Comparison of ENCODE assay signal across 8 cellular contexts in the genomic region with DNA sequence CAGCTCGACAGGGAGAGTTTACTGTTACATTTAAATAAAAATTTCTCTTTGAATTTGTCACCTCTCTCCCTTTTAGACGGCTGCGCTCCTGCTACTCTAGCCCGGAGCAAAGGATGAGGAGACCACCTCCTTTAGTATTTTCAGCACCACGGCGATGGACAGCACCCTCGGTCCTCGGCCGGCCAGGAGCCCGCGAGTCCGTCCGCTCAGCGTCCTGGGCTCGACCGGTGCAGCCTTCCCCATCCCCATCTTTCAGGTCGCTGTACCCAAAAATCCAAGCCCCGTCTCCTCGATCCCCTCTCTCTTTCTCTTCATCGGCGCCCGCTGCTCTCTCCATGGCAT. TPM values are rescaled to one million over a fixed set of nuclear protein-coding genes. Genes with fewer than 3 reads are reported as not detected.
DNase-seq lines count a peak whose midpoint lies in the region; ATAC-seq, FAIRE-seq and TF ChIP-seq lines count a peak whose summit lies in the region.
"Had no signal": no experiment of that assay in that cellular context is flagged by ENCODE, and none has a peak within 500 bp of the region (broad histone marks: within the 10 kb centered on the region; RNA-seq: fewer than 3 reads in every experiment).

No MANE protein-coding gene starts in this region.

- DNase-seq in HuH-7.5 (ENCODE audit: low spot score) (peak; percentile 48), K562 (ENCODE audit: extremely low read depth in 1 of 4, low spot score in 3 of 4) (peak; percentile 41 to 52 (median 50)), GM10248 (ENCODE audit: extremely low spot score) (no peak)
- peak; percentile 33 for DNase-seq in stimulated activated CD8-positive, alpha-beta memory T cell treated with anti-CD3 and anti-CD28 coated beads, Interleukin-4, amount 100 ng/mL, for 48 hours

- no peak for TF ChIP-seq CTCF in K562 (IDR thresholded peaks at IDR 0.05 in 2 of 3, conservative IDR thresholded peaks at IDR 0.05 in 1 of 3; ENCODE audit: insufficient read depth in 2 of 3, low read depth in 1 of 3, low read length in 3 of 3)
- no peak for TF ChIP-seq CTCF in GM10248 (IDR thresholded peaks at IDR 0.05; ENCODE audit: control extremely low read depth, extremely low read depth, low read depth, missing control alignments)

- H3K9me3 ChIP-seq in K562 (replicated peaks; ENCODE audit: control insufficient read depth, insufficient read depth, low read depth, low read length) (no peaks in the 10 kb centered on the region), iPS-15b (ENCODE audit: control insufficient read depth, insufficient read depth, low read length) (no peaks in the 10 kb centered on the region)

- no peaks in the 10 kb centered on the region for H3K36me3 ChIP-seq in K562 (ENCODE audit: control insufficient read depth, insufficient read depth, low read length)
- no peaks in the 10 kb centered on the region for H3K36me3 ChIP-seq in iPS-15b (ENCODE audit: control insufficient read depth, insufficient read depth, low read length)

- no peak for TF ChIP-seq EP300 in K562 (IDR thresholded peaks at IDR 0.05; ENCODE audit: low read length)

- 6% methylated on average over 19 of the region's 22 CpGs for WGBS in K562 (ENCODE audit: insufficient coverage, low coverage, missing lambda C conversion rate)

- H3K4me1 ChIP-seq in K562 (replicated peaks in 1 of 2; ENCODE audit: control insufficient read depth in 2 of 2, insufficient read depth in 2 of 2, low read length in 2 of 2) (peaks cover 0 to 5% of the 10 kb centered on the region in 2 experiments; a peak in 1 of 5 replicates), iPS-15b (ENCODE audit: control insufficient read depth, insufficient read depth, low read length) (peaks cover 3% of the 10 kb centered on the region)

- H3K27ac ChIP-seq in K562 (ENCODE audit: extremely low read depth, low read depth, low read length), result no peak overlapping the region

- intact Hi-C loops in K562 (cut with micrococcal nuclease), result no loop called here

- CTCF ChIA-PET in K562 (lab: Yijun Ruan, JAX; ENCODE audit: low intra/inter-chr PET ratio) (no interaction called here), GM10248 (lab: Yijun Ruan, JAX) (no interaction called here)

- H3K4me3 ChIP-seq in K562 (no peak overlapping the region), iPS-15b (ENCODE audit: low read depth, low read length) (peak overlapping the region; percentile 86)

- in situ Hi-C loops in K562 (cut with MboI), result no loop called here

- no TSS peak for BruUV-seq in K562 (replicated peaks; lab: Mats Ljungman, UMichigan)

- H2AFZ ChIP-seq in K562 (ENCODE audit: low read depth, low read length), result no peak overlapping the region

- H3K9ac ChIP-seq in K562 (ENCODE audit: insufficient read depth in 1 of 2, low read depth in 2 of 2, low read length in 2 of 2) (no peak overlapping the region), iPS-15b (ENCODE audit: low read depth, low read length) (no peak overlapping the region)

- ATAC-seq in K562 (peak; percentile 84), HG03175 (IDR thresholded peaks at IDR 0.05; ENCODE audit: unreplicated experiment) (no peak), HG02623 (IDR thresholded peaks at IDR 0.05; ENCODE audit: unreplicated experiment) (no peak)
- ATAC-seq: naive thymus-derived CD8-positive, alpha-beta T cell had no signal

- TF ChIP-seq RAD21 in K562 (CRISPR knock-in tag; conservative IDR thresholded peaks at IDR 0.05 in 1 of 2, IDR thresholded peaks at IDR 0.05 in 1 of 2), result no peak

- no peaks in the 10 kb centered on the region for H4K20me1 ChIP-seq in K562 (replicated peaks; ENCODE audit: control insufficient read depth, insufficient read depth, low read length)

- H3K4me2 ChIP-seq in K562 (ENCODE audit: insufficient read depth, low read length), result no peak overlapping the region

- H3K9me1 ChIP-seq in K562 (ENCODE audit: control insufficient read depth, insufficient read depth, low read length), result no peaks in the 10 kb centered on the region

- peaks cover 4 to 21% of the 10 kb centered on the region in 2 experiments; a peak in 2 of 5 replicates for H3K27me3 ChIP-seq in K562 (ENCODE audit: control insufficient read depth in 2 of 2, insufficient read depth in 2 of 2, low read length in 2 of 2)
- peaks cover 79% of the 10 kb centered on the region for H3K27me3 ChIP-seq in iPS-15b (ENCODE audit: control insufficient read depth, insufficient read depth, low read length)

- H3K79me2 ChIP-seq in K562 (ENCODE audit: control insufficient read depth, insufficient read depth, low read length), result no peaks in the 10 kb centered on the region

- FAIRE-seq in K562 (lab: Jason Lieb, UNC), result no peak

- POLR2A ChIA-PET in K562 (lab: Yijun Ruan, JAX), result no interaction called here
- POLR2A ChIA-PET in GM10248 (lab: Yijun Ruan, JAX), result no interaction called here

- TF ChIP-seq POLR2A in K562 (conservative IDR thresholded peaks at IDR 0.05), result no peak

TF ChIP-seq in K562, 482 proteins besides CTCF, POLR2A, EP300 and RAD21:
- TF ChIP-seq NELFE (IDR thresholded peaks at IDR 0.05; ENCODE audit: insufficient read depth, insufficient read length) (no peak), NFXL1 (CRISPR knock-in tag; IDR thresholded peaks at IDR 0.05) (no peak), EHMT2 (IDR thresholded peaks at IDR 0.05) (peak; percentile 87), MIER1 (IDR thresholded peaks at IDR 0.05; ENCODE audit: low read depth) (peak; percentile 82)
- TF ChIP-seq, protein P1, sequence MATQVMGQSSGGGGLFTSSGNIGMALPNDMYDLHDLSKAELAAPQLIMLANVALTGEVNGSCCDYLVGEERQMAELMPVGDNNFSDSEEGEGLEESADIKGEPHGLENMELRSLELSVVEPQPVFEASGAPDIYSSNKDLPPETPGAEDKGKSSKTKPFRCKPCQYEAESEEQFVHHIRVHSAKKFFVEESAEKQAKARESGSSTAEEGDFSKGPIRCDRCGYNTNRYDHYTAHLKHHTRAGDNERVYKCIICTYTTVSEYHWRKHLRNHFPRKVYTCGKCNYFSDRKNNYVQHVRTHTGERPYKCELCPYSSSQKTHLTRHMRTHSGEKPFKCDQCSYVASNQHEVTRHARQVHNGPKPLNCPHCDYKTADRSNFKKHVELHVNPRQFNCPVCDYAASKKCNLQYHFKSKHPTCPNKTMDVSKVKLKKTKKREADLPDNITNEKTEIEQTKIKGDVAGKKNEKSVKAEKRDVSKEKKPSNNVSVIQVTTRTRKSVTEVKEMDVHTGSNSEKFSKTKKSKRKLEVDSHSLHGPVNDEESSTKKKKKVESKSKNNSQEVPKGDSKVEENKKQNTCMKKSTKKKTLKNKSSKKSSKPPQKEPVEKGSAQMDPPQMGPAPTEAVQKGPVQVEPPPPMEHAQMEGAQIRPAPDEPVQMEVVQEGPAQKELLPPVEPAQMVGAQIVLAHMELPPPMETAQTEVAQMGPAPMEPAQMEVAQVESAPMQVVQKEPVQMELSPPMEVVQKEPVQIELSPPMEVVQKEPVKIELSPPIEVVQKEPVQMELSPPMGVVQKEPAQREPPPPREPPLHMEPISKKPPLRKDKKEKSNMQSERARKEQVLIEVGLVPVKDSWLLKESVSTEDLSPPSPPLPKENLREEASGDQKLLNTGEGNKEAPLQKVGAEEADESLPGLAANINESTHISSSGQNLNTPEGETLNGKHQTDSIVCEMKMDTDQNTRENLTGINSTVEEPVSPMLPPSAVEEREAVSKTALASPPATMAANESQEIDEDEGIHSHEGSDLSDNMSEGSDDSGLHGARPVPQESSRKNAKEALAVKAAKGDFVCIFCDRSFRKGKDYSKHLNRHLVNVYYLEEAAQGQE (CRISPR knock-in tag; IDR thresholded peaks at IDR 0.05; ENCODE audit: low read depth), result peak; percentile 90

RNA-seq across cellular contexts. Expression of a gene that starts 0.8 kb away (rescaled TPM):
- not detected in 2 replicates for total RNA-seq in K562 (2011; cell fraction: chromatin; rRNA removed; ENCODE audit: low replicate concordance)
- total RNA-seq in K562 (2011; cell fraction: nucleolus; rRNA removed), result not detected in 2 replicates
- total RNA-seq in K562 (2011; cell fraction: nucleoplasm; rRNA removed), result not detected in 2 replicates
- total RNA-seq in K562 (2014; rRNA removed) (0.05 TPM in 1 of 2 replicates, not detected in the other), K562 (2014; rRNA removed; fragmentation: Illumina TruSeq; extraction: Trizol) (not detected in 2 replicates), K562 (2015; rRNA removed; fragmentation: Illumina TruSeq; extraction: Trizol) (not detected in 2 replicates), K562 (2021) (0.24 TPM in 1 of 2 replicates, not detected in the other)
- polyA plus RNA-seq in K562 (2011; rRNA removed) (0.06 TPM in 1 of 2 replicates, not detected in the other), K562 (2014; fragmentation: Illumina TruSeq; extraction: Trizol) (0.08 and 0.09 TPM in 2 replicates), K562 (2014; fragmentation: Nextera tagmentation; extraction: Ambion mirVana) (under 1 TPM in 1 of 2 experiments, not detected in 1; 0.04 TPM), K562 (2014; rRNA removed) (0.15 and 0.19 TPM in 2 replicates)
- polyA plus RNA-seq in K562 (2011; cell fraction: cytosol; rRNA removed), result not detected in 2 replicates
- polyA plus RNA-seq in K562 (2011; cell fraction: nucleus; rRNA removed), result 0.10 TPM in 1 of 2 replicates, not detected in the other
- polyA plus RNA-seq in K562 (2012), result 0.09 and 0.47 TPM in 2 replicates
- not detected in 2 replicates for polyA minus RNA-seq in K562 (2011; rRNA and poly(A)+ RNA removed)
- not detected in 2 replicates for polyA minus RNA-seq in K562 (2011; cell fraction: cytosol; rRNA and poly(A)+ RNA removed)
- not detected in 2 replicates for polyA minus RNA-seq in K562 (2011; cell fraction: nucleus; rRNA and poly(A)+ RNA removed)
- total RNA-seq: naive thymus-derived CD8-positive, alpha-beta T cell had no signal
